In the genomic region with DNA sequence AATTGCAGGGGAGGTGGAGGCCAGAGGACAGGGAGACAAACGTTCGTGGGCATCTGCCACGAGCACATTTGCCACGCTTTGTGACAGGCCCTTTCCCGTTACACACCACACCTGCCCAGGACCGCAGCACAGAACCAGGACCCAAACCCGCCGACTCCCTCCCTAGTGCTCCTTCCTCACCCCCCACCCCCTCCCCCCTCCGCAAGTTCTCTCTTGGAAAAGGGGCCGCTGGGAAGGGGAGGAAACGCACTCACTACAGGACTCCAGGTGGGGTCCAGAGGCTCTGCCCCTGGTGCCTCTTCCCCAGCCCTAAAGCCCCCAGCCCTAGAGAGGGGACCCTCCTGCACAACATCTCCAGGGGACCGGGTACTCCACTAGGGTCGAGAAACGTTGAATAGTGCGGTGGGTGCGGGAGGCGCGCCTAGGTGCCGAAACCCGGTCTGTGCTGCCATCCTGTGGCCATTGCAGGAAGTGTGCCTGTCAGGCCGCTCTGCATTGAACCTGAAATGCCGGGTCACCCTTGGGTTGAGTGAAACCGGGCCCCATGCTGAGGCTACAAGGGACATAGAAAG, we compare ENCODE assay signal across 8 cellular contexts. TPM values are rescaled to one million over a fixed set of nuclear protein-coding genes. Genes with fewer than 3 reads are reported as not detected.
DNase-seq lines count a peak whose midpoint lies in the region; ATAC-seq and TF ChIP-seq lines count a peak whose summit lies in the region.

No MANE protein-coding gene starts in this region.

- DNase-seq in A673 (ENCODE audit: low spot score) (peak; percentile 65), NCI-H774 (lab: John Stamatoyannopoulos, UW) (peak; percentile 87), memory B cell (ENCODE audit: low spot score in 2 of 2) (peak; percentile 92 to 96)
- peak; percentile 96 for DNase-seq in activated CD8-positive, alpha-beta T cell treated with anti-CD3 and anti-CD28 coated beads for 36 hours
- DNase-seq in effector CD8-positive, alpha-beta T cell (lab: John Stamatoyannopoulos, UW) = peak; percentile 82
- peak; percentile 72 for DNase-seq in stimulated activated CD8-positive, alpha-beta memory T cell treated with anti-CD3 and anti-CD28 coated beads, Interleukin-12 subunit alpha, Interleukin-12 subunit beta, amount 100 ng/mL, for 4 hours (ENCODE audit: low read depth)

- H3K4me3 ChIP-seq in A673 (ENCODE audit: low read depth, low read length, poor library complexity, severe bottlenecking) = peak overlapping the region; percentile 43

- intact Hi-C loops in A673 (cut with micrococcal nuclease; ENCODE audit: unreplicated experiment) = loop anchor here (2.0 to 5.0 kb wide), 2 partner anchors 519 to 862 kb away; a partner anchor contains a TSS
- intact Hi-C loops in activated CD8-positive, alpha-beta T cell treated with anti-CD3 and anti-CD28 coated beads for 36 hours (cut with micrococcal nuclease) = no loop called here

- no peaks in the 10 kb centered on the region for H3K36me3 ChIP-seq in A673 (ENCODE audit: insufficient read depth, low read length, poor library complexity, severe bottlenecking)

- peaks cover 1% of the 10 kb centered on the region for H3K27me3 Mint-ChIP-seq in activated CD8-positive, alpha-beta T cell treated with anti-CD3 and anti-CD28 coated beads for 36 hours
- H3K27me3 Mint-ChIP-seq in memory B cell = no peaks in the 10 kb centered on the region

- H3K36me3 Mint-ChIP-seq in activated CD8-positive, alpha-beta T cell treated with anti-CD3 and anti-CD28 coated beads for 36 hours (ENCODE audit: low read depth) = no peaks in the 10 kb centered on the region
- no peaks in the 10 kb centered on the region for H3K36me3 Mint-ChIP-seq in memory B cell

- H3K9me3 Mint-ChIP-seq in activated CD8-positive, alpha-beta T cell treated with anti-CD3 and anti-CD28 coated beads for 36 hours = no peaks in the 10 kb centered on the region
- no peaks in the 10 kb centered on the region for H3K9me3 Mint-ChIP-seq in memory B cell

- POLR2A ChIA-PET in A673 (lab: Charles Lee; ENCODE audit: low non-redundant PET) = no interaction called here
- POLR2A ChIA-PET in activated CD8-positive, alpha-beta T cell treated with anti-CD3 and anti-CD28 coated beads for 36 hours (lab: Charles Lee) = interaction anchor here (0.7 to 8.3 kb wide), 6 partner anchors 13 to 145 kb away, joined by 3 to 104 read pairs (median 4); a partner anchor contains a TSS

- peaks cover 33% of the 10 kb centered on the region for H3K4me1 Mint-ChIP-seq in activated CD8-positive, alpha-beta T cell treated with anti-CD3 and anti-CD28 coated beads for 36 hours (ENCODE audit: low read depth)
- H3K4me1 Mint-ChIP-seq in memory B cell = peaks cover 24% of the 10 kb centered on the region

- no peaks in the 10 kb centered on the region for H3K9me3 ChIP-seq in A673 (ENCODE audit: low read depth, low read length, poor library complexity, severe bottlenecking)

- no peak overlapping the region for H3K27ac ChIP-seq in A673 (ENCODE audit: low read depth, low read length, poor library complexity, severe bottlenecking)

- BruUV-seq in A673 (replicated peaks; lab: Mats Ljungman, UMichigan) = no TSS peak

- H3K4me1 ChIP-seq in A673 (ENCODE audit: insufficient read depth, low read length, poor library complexity, severe bottlenecking) = peaks cover 5% of the 10 kb centered on the region

- peak; percentile 76 for TF ChIP-seq CTCF in A673 (conservative IDR thresholded peaks at IDR 0.05; ENCODE audit: low read depth, low read length)
- peak; percentile 81 for TF ChIP-seq CTCF in activated CD8-positive, alpha-beta T cell treated with anti-CD3 and anti-CD28 coated beads for 36 hours (IDR thresholded peaks at IDR 0.05)

- peak overlapping the region; percentile 100 for H3K27ac Mint-ChIP-seq in activated CD8-positive, alpha-beta T cell treated with anti-CD3 and anti-CD28 coated beads for 36 hours
- H3K27ac Mint-ChIP-seq in memory B cell = peak overlapping the region; percentile 99

- ATAC-seq in GM18517 (IDR thresholded peaks at IDR 0.05; ENCODE audit: unreplicated experiment) (peak; percentile 48), HG03469 (IDR thresholded peaks at IDR 0.05; ENCODE audit: unreplicated experiment) (peak; percentile 28), memory B cell (ENCODE audit: low read depth) (peak; percentile 47)
- ATAC-seq in activated CD8-positive, alpha-beta T cell treated with anti-CD3 and anti-CD28 coated beads for 36 hours = peak; percentile 64

- CTCF ChIA-PET in A673 (lab: Charles Lee) = interaction anchor here (0.5 to 2.8 kb wide), 4 partner anchors 18 to 1350 kb away, joined by 5 to 14 read pairs (median 8); no protein-coding TSS in a partner anchor
- CTCF ChIA-PET in activated CD8-positive, alpha-beta T cell treated with anti-CD3 and anti-CD28 coated beads for 36 hours (lab: Charles Lee) = interaction anchor here (0.9 to 10.9 kb wide), 15 partner anchors 11 to 1057 kb away, joined by 3 to 435 read pairs (median 4); a partner anchor contains a TSS

- peak overlapping the region; percentile 81 for H3K4me3 Mint-ChIP-seq in activated CD8-positive, alpha-beta T cell treated with anti-CD3 and anti-CD28 coated beads for 36 hours
- peak overlapping the region; percentile 95 for H3K4me3 Mint-ChIP-seq in memory B cell

- no peaks in the 10 kb centered on the region for H3K27me3 ChIP-seq in A673 (replicated peaks; ENCODE audit: insufficient read depth, low read depth, low read length, poor library complexity)

RNA-seq across cellular contexts. Expression of a gene that starts 21.9 kb away (rescaled TPM):
- total RNA-seq in A673 (2021) = 504 and 524 TPM in 2 replicates
- 100 to 1,000 TPM; 924 to 930 TPM for total RNA-seq in activated CD8-positive, alpha-beta T cell treated with anti-CD3 and anti-CD28 coated beads for 36 hours

RNA-seq across cellular contexts. Expression of a gene that starts 42.4 kb away (rescaled TPM):
- 54.1 and 82.2 TPM in 2 replicates for total RNA-seq in A673 (2021)
- total RNA-seq in activated CD8-positive, alpha-beta T cell treated with anti-CD3 and anti-CD28 coated beads for 36 hours = not detected

RNA-seq across cellular contexts. Expression of a gene that starts 45.3 kb away (rescaled TPM):
- not detected in 2 replicates for total RNA-seq in A673 (2021)
- total RNA-seq in activated CD8-positive, alpha-beta T cell treated with anti-CD3 and anti-CD28 coated beads for 36 hours = not detected

RNA-seq across cellular contexts. Expression of a gene that starts 54.2 kb away (rescaled TPM):
- total RNA-seq in A673 (2021) = not detected in 2 replicates
- total RNA-seq in activated CD8-positive, alpha-beta T cell treated with anti-CD3 and anti-CD28 coated beads for 36 hours = not detected

Comparison
In these comparisons a context has a peak if more than half of its experiments do, and no peak if none do; other contexts are left out.
1. RNA of a gene that starts 42.4 kb away (total RNA-seq): 54.1 to 82.2 TPM in A673; not detected in activated CD8-positive, alpha-beta T cell treated with anti-CD3 and anti-CD28 coated beads for 36 hours; every median in the first group is over 10 times any median in the second.
2. Peak in every context shown above with its lines, with median percentiles within 50 percentile points of each other: DNase-seq and ATAC-seq.